Comparison of ENCODE assay signal across 8 cellular contexts in the genomic region with DNA sequence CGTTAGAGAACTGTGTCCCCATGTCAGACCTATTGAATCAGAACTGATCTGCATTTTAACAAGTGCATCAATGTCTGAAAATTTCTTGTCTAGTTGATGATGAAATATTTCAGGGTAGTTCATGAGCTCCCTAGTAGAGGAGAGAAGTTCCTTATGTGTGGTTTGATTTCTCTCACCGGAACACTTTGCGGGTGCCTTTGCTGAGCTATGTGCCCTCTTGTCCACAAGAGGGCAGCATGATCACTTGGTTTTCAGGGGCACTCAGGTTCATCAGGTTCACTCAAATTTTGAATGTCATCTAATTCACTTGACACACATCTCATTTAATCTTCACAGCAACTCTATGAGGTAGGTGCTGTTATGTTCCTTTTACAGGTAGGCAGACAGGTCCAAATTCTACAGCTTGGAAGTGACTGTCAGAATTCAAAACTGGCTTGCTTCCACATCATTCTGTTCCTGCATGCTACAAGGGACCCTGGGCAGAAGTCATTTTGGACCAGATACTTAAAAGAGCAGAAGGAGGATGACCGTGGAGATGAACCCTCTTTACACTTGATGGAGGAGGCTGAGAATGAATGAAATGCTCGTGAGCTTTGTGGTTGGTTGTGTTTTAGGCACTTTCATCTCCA.
DNase-seq lines count a peak whose midpoint lies in the region; ATAC-seq and TF ChIP-seq lines count a peak whose summit lies in the region.

No MANE protein-coding gene starts in this region.

- H3K27me3 Mint-ChIP-seq in memory B cell, result no peaks in the 10 kb centered on the region

- H3K9me3 ChIP-seq in effector memory CD4-positive, alpha-beta T cell (ENCODE audit: control insufficient read depth, low read length), result no peaks in the 10 kb centered on the region

- H3K27ac Mint-ChIP-seq in memory B cell, result no peak overlapping the region
- H3K27ac Mint-ChIP-seq in stimulated activated effector memory CD8-positive, alpha-beta T cell treated with anti-CD3 and anti-CD28 coated beads, Interleukin-12 subunit alpha, Interleukin-12 subunit beta, amount 100 ng/mL, for 72 hours, result no peak overlapping the region

- ATAC-seq in memory B cell (ENCODE audit: low read depth) (peak; percentile 80), HG03196 (IDR thresholded peaks at IDR 0.05; ENCODE audit: unreplicated experiment) (no peak)
- ATAC-seq in stimulated activated effector memory CD8-positive, alpha-beta T cell treated with anti-CD3 and anti-CD28 coated beads, Interleukin-12 subunit alpha, Interleukin-12 subunit beta, amount 100 ng/mL, for 72 hours, result peak; percentile 64

- H3K27me3 ChIP-seq in effector memory CD4-positive, alpha-beta T cell (replicated peaks; ENCODE audit: control insufficient read depth, insufficient read depth, low read length, poor library complexity, severe bottlenecking), result no peaks in the 10 kb centered on the region

- no peak overlapping the region for H3K4me3 ChIP-seq in AG09309 (ENCODE audit: control insufficient read depth, low read depth, low read length)
- H3K4me3 ChIP-seq in effector memory CD4-positive, alpha-beta T cell (ENCODE audit: insufficient read depth, low read depth, low read length, poor library complexity, severe bottlenecking), result no peak overlapping the region

- no peak overlapping the region for H3K27ac ChIP-seq in effector memory CD4-positive, alpha-beta T cell (ENCODE audit: insufficient read depth, low read length, poor library complexity, severe bottlenecking)

- H3K4me1 Mint-ChIP-seq in memory B cell, result no peaks in the 10 kb centered on the region
- no peaks in the 10 kb centered on the region for H3K4me1 Mint-ChIP-seq in stimulated activated effector memory CD8-positive, alpha-beta T cell treated with anti-CD3 and anti-CD28 coated beads, Interleukin-12 subunit alpha, Interleukin-12 subunit beta, amount 100 ng/mL, for 72 hours

- no peak overlapping the region for H3K4me3 Mint-ChIP-seq in memory B cell
- H3K4me3 Mint-ChIP-seq in stimulated activated effector memory CD8-positive, alpha-beta T cell treated with anti-CD3 and anti-CD28 coated beads, Interleukin-12 subunit alpha, Interleukin-12 subunit beta, amount 100 ng/mL, for 72 hours, result no peak overlapping the region

- H3K9me3 Mint-ChIP-seq in memory B cell, result peaks cover 1% of the 10 kb centered on the region
- no peaks in the 10 kb centered on the region for H3K9me3 Mint-ChIP-seq in stimulated activated effector memory CD8-positive, alpha-beta T cell treated with anti-CD3 and anti-CD28 coated beads, Interleukin-12 subunit alpha, Interleukin-12 subunit beta, amount 100 ng/mL, for 72 hours

- peak; percentile 87 for TF ChIP-seq CTCF in AG09309 (IDR thresholded peaks at IDR 0.05; ENCODE audit: control insufficient read depth, insufficient read depth, low read depth, low read length, missing control alignments)
- TF ChIP-seq CTCF in GM20000 (IDR thresholded peaks at IDR 0.05; ENCODE audit: extremely low read depth, missing control alignments), result peak; percentile 77

- no peaks in the 10 kb centered on the region for H3K4me1 ChIP-seq in effector memory CD4-positive, alpha-beta T cell (ENCODE audit: control insufficient read depth, insufficient read depth, low read length, poor library complexity, severe bottlenecking)

- DNase-seq in AG09309 (ENCODE audit: low read depth), result peak; percentile 16
- DNase-seq in GM20000 (ENCODE audit: low spot score), result peak; percentile 70
- DNase-seq in NCI-H345 treated with DMSO at 0.1 percent for 48 hours (lab: John Stamatoyannopoulos, UW; ENCODE audit: unreplicated experiment), result peak; percentile 65
- peak; percentile 10 to 40 for DNase-seq in activated CD4-positive, alpha-beta T cell treated with anti-CD3 and anti-CD28 coated beads, Interleukin-2, amount 50 U/mL, for 24 hours (ENCODE audit: low read depth in 1 of 2, low spot score in 1 of 2)
- DNase-seq in effector memory CD4-positive, alpha-beta T cell, result peak in 2 of 3 donors; percentile 8 to 31
- DNase-seq in memory B cell (ENCODE audit: low spot score in 2 of 2), result peak; percentile 38 to 57
- peak; percentile 20 to 66 for DNase-seq in stimulated activated effector memory CD8-positive, alpha-beta T cell treated with anti-CD3 and anti-CD28 coated beads, Interleukin-12 subunit alpha, Interleukin-12 subunit beta, amount 100 ng/mL, for 72 hours (ENCODE audit: low spot score in 2 of 2)

- H3K36me3 Mint-ChIP-seq in memory B cell, result peaks cover 6% of the 10 kb centered on the region
- H3K36me3 Mint-ChIP-seq in stimulated activated effector memory CD8-positive, alpha-beta T cell treated with anti-CD3 and anti-CD28 coated beads, Interleukin-12 subunit alpha, Interleukin-12 subunit beta, amount 100 ng/mL, for 72 hours, result peaks cover 43% of the 10 kb centered on the region

- H3K36me3 ChIP-seq in effector memory CD4-positive, alpha-beta T cell (ENCODE audit: control insufficient read depth, insufficient read depth, low read length), result peaks cover 14% of the 10 kb centered on the region

Comparison
In these comparisons a context has a peak if more than half of its experiments do, and no peak if none do; other contexts are left out.
1. DNase-seq: peak in every context shown above with its lines; median percentile 70 in GM20000; 65 in NCI-H345 treated with DMSO at 0.1 percent for 48 hours; 48 in memory B cell; 43 in stimulated activated effector memory CD8-positive, alpha-beta T cell treated with anti-CD3 and anti-CD28 coated beads, Interleukin-12 subunit alpha, Interleukin-12 subunit beta, amount 100 ng/mL, for 72 hours; 25 in activated CD4-positive, alpha-beta T cell treated with anti-CD3 and anti-CD28 coated beads, Interleukin-2, amount 50 U/mL, for 24 hours; 20 in effector memory CD4-positive, alpha-beta T cell; 16 in AG09309.